ENCODE assay signal across 1 cellular context in the genomic region with DNA sequence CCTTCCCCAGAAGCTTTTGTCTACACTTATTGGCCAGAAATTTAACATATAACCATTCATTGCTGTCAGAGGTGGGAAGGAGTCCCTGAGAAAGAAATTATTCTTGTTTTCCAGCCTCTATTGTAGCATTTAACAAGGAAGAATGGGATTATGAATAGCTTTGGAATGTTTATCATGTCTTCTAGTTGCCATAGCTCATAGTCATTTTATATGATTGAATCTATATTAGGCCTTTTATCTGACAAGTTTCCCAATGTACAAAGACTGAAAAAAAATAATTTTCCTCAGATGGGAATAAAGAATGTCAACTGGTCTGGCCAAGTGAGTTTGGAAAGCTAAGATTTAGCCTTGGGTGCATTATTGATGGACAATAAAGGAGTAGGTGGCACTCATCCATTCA.
TF ChIP-seq lines count a peak whose summit lies in the region.

No MANE protein-coding gene starts in this region.

TF ChIP-seq in IMR-90, 13 proteins besides CTCF, POLR2A, EP300 and RAD21:
- no peak for TF ChIP-seq CEBPB (IDR thresholded peaks at IDR 0.05; ENCODE audit: low read depth, low read length)
- no peak for TF ChIP-seq MAFK (IDR thresholded peaks at IDR 0.05; ENCODE audit: low read depth, low read length)
- TF ChIP-seq MXI1 (IDR thresholded peaks at IDR 0.05; ENCODE audit: borderline replicate concordance, low read depth, low read length) = no peak
- no peak for TF ChIP-seq NFE2L2 (IDR thresholded peaks at IDR 0.05; ENCODE audit: low read depth, low read length)
- TF ChIP-seq CHD1 (IDR thresholded peaks at IDR 0.05; ENCODE audit: low read depth, low read length) = no peak
- no peak for TF ChIP-seq RFX5 (IDR thresholded peaks at IDR 0.05; ENCODE audit: low read depth, low read length)
- TF ChIP-seq FOS (IDR thresholded peaks at IDR 0.05; ENCODE audit: low read depth, low read length) = no peak
